ENCODE assay signal across 18 cellular contexts in the genomic region with DNA sequence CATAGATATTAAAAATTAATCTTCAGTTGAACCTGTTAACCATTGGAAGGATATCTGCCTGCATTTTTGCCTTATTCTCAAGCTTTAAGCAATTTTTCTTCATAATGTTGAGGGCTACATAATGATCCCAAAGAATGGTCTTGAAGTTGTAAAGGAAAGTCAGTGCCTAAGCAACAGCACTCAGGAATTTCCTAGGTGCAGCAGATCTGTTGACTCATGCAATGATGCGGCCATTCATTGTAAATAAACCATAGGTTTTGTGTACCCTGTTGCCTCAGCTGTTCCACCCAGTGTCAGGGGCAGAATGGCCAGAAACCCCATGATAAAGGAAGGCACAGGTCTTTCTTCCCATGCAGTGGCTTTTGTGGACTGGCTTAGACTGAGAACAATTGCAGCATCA.
DNase-seq lines count a peak whose midpoint lies in the region; ATAC-seq, FAIRE-seq and TF ChIP-seq lines count a peak whose summit lies in the region.
"Had no signal": no experiment of that assay in that cellular context is flagged by ENCODE, and none has a peak within 500 bp of the region (broad histone marks: within the 10 kb centered on the region; RNA-seq: fewer than 3 reads in every experiment).

No MANE protein-coding gene starts in this region.

- H3K9me1 ChIP-seq in keratinocyte (ENCODE audit: control insufficient read depth, extremely low read depth, insufficient read depth, low read length): no peaks in the 10 kb centered on the region

- H3K4me1 Mint-ChIP-seq in activated T-cell treated with anti-CD3 and anti-CD28 coated beads, Interleukin-2, amount 50 U/mL, for 24 hours (ENCODE audit: low read depth): no peaks in the 10 kb centered on the region
- H3K4me1 Mint-ChIP-seq in activated T-helper 17 cell treated with anti-CD3 and anti-CD28 coated beads, Interleukin-2, amount 50 U/mL, for 72 hours: no peaks in the 10 kb centered on the region

- H3K27me3 Mint-ChIP-seq in activated T-cell treated with anti-CD3 and anti-CD28 coated beads, Interleukin-2, amount 50 U/mL, for 24 hours: no peaks in the 10 kb centered on the region
- H3K27me3 Mint-ChIP-seq in activated T-helper 17 cell treated with anti-CD3 and anti-CD28 coated beads, Interleukin-2, amount 50 U/mL, for 72 hours: no peaks in the 10 kb centered on the region

- no peak overlapping the region for H3K27ac Mint-ChIP-seq in activated T-cell treated with anti-CD3 and anti-CD28 coated beads, Interleukin-2, amount 50 U/mL, for 24 hours
- H3K27ac Mint-ChIP-seq in activated T-helper 17 cell treated with anti-CD3 and anti-CD28 coated beads, Interleukin-2, amount 50 U/mL, for 72 hours: no peak overlapping the region

- no peak for FAIRE-seq in bronchial epithelial cell (lab: Jason Lieb, UNC)
- peak; percentile 82 for FAIRE-seq in keratinocyte (lab: Jason Lieb, UNC)
- FAIRE-seq: K562 had no signal

- H3K9me3 ChIP-seq in keratinocyte (ENCODE audit: control insufficient read depth, low read depth, low read length): no peaks in the 10 kb centered on the region
- H3K9me3 ChIP-seq: Peyer's patch had no signal

- no peak for ATAC-seq in activated T-helper 17 cell treated with anti-CD3 and anti-CD28 coated beads, Interleukin-2, amount 50 U/mL, for 72 hours (replicated peaks)
- ATAC-seq: HCT116, K562 had no signal

- H2AFZ ChIP-seq in keratinocyte (ENCODE audit: control insufficient read depth, low read length): no peak overlapping the region

- H3K4me3 Mint-ChIP-seq in activated T-cell treated with anti-CD3 and anti-CD28 coated beads, Interleukin-2, amount 50 U/mL, for 24 hours: no peak overlapping the region
- no peak overlapping the region for H3K4me3 Mint-ChIP-seq in activated T-helper 17 cell treated with anti-CD3 and anti-CD28 coated beads, Interleukin-2, amount 50 U/mL, for 72 hours

- no peak overlapping the region for H3K9ac ChIP-seq in keratinocyte (ENCODE audit: control insufficient read depth, extremely low read depth, insufficient read depth, low read length)

- peak overlapping the region; percentile 61 for H3K27ac ChIP-seq in keratinocyte (ENCODE audit: control insufficient read depth, insufficient read depth, low read length)
- H3K27ac ChIP-seq: C4-2B, Peyer's patch had no signal

- no peaks in the 10 kb centered on the region for H3K36me3 Mint-ChIP-seq in activated T-cell treated with anti-CD3 and anti-CD28 coated beads, Interleukin-2, amount 50 U/mL, for 24 hours (ENCODE audit: low read depth)
- H3K36me3 Mint-ChIP-seq in activated T-helper 17 cell treated with anti-CD3 and anti-CD28 coated beads, Interleukin-2, amount 50 U/mL, for 72 hours (ENCODE audit: low read depth): no peaks in the 10 kb centered on the region

- no peak for TF ChIP-seq CTCF in bronchial epithelial cell (IDR thresholded peaks at IDR 0.05; ENCODE audit: insufficient read depth, low read length, severe bottlenecking)
- no peak for TF ChIP-seq CTCF in keratinocyte (optimal IDR thresholded peaks at IDR 0.05 in 1 of 3, IDR thresholded peaks at IDR 0.05 in 1 of 3, conservative IDR thresholded peaks at IDR 0.05 in 1 of 3; ENCODE audit: extremely low read depth in 1 of 3, insufficient read depth in 2 of 3, low read length in 3 of 3)

- H3K79me2 ChIP-seq in keratinocyte (ENCODE audit: control insufficient read depth, insufficient read depth, low read length): no peaks in the 10 kb centered on the region

- H3K4me2 ChIP-seq in keratinocyte (ENCODE audit: control insufficient read depth, extremely low read depth, insufficient read depth, low read depth, low read length): peak overlapping the region; percentile 49

- H3K27me3 ChIP-seq in bronchial epithelial cell (ENCODE audit: control insufficient read depth, insufficient read depth, low read length): no peaks in the 10 kb centered on the region
- no peaks in the 10 kb centered on the region for H3K27me3 ChIP-seq in keratinocyte (ENCODE audit: control insufficient read depth, extremely low read depth, insufficient read depth, low read length)
- H3K27me3 ChIP-seq: Peyer's patch had no signal

- H3K36me3 ChIP-seq in bronchial epithelial cell (ENCODE audit: control insufficient read depth, insufficient read depth, low read length) (no peaks in the 10 kb centered on the region), keratinocyte (ENCODE audit: control insufficient read depth in 2 of 2, extremely low read depth in 1 of 2, insufficient read depth in 2 of 2, low read length in 2 of 2) (no peaks in the 10 kb centered on the region)
- H3K36me3 ChIP-seq: Peyer's patch had no signal

- DNase-seq in DMS53 treated with DMSO at 0.1 percent for 48 hours (lab: John Stamatoyannopoulos, UW; ENCODE audit: unreplicated experiment) (peak; percentile 68), NCI-H146 (lab: John Stamatoyannopoulos, UW) (peak; percentile 31), bronchial epithelial cell (ENCODE audit: low read depth) (peak; percentile 91), keratinocyte (ENCODE audit: low read depth, low spot score) (no peak), activated gamma-delta T cell (lab: John Stamatoyannopoulos, UW) (no peak)
- DNase-seq in activated T-cell treated with anti-CD3 and anti-CD28 coated beads, Interleukin-2, amount 50 U/mL, for 24 hours: no peak
- DNase-seq: GDM1, NCI-H1105 treated with DMSO at 0.1 percent for 48 hours, NCI-H2029 treated with DMSO at 0.1 percent for 48 hours, NCI-H2171, NCI-H526, Peyer's patch, Right ventricle myocardium superior, SW 1271 had no signal

- H4K20me1 ChIP-seq in keratinocyte (ENCODE audit: control insufficient read depth, extremely low read depth, insufficient read depth, low read length): no peaks in the 10 kb centered on the region

- H3K4me1 ChIP-seq in keratinocyte (ENCODE audit: control insufficient read depth, extremely low read depth, insufficient read depth, low read length): peaks cover 13% of the 10 kb centered on the region
- H3K4me1 ChIP-seq: Peyer's patch had no signal

- H3K9me3 Mint-ChIP-seq in activated T-cell treated with anti-CD3 and anti-CD28 coated beads, Interleukin-2, amount 50 U/mL, for 24 hours: no peaks in the 10 kb centered on the region
- H3K9me3 Mint-ChIP-seq in activated T-helper 17 cell treated with anti-CD3 and anti-CD28 coated beads, Interleukin-2, amount 50 U/mL, for 72 hours: no peaks in the 10 kb centered on the region

- dilution Hi-C loops in keratinocyte (cut with MboI; ENCODE audit: extremely low pct_ligation_motif_present, low sequenced_read_pairs): no loop called here

- H3K4me3 ChIP-seq in bronchial epithelial cell (ENCODE audit: low read depth, low read length) (no peak overlapping the region), keratinocyte (ENCODE audit: control insufficient read depth in 2 of 3, extremely low read depth in 1 of 3, insufficient read depth in 2 of 3, low read depth in 1 of 3, low read length in 3 of 3) (peak overlapping the region in 1 of 3 experiments; percentile 38)
- H3K4me3 ChIP-seq: K562, Peyer's patch had no signal

Comparison
In these comparisons a context has a peak if more than half of its experiments do, and no peak if none do; other contexts are left out.
1. DNase-seq: peak in DMS53 treated with DMSO at 0.1 percent for 48 hours (single experiment), NCI-H146 (single experiment) and bronchial epithelial cell (single experiment); none in keratinocyte (single experiment), activated T-cell treated with anti-CD3 and anti-CD28 coated beads, Interleukin-2, amount 50 U/mL, for 24 hours (single experiment) and activated gamma-delta T cell (single experiment).